15 cellular contexts compared by ENCODE assay signal in genomic region chr7:94452257-94452656, GRCh38. TPM values are rescaled to one million over a fixed set of nuclear protein-coding genes. Genes with fewer than 3 reads are reported as not detected.
DNase-seq lines count a peak whose midpoint lies in the region; ATAC-seq and TF ChIP-seq lines count a peak whose summit lies in the region.
"Had no signal": no experiment of that assay in that cellular context is flagged by ENCODE, and none has a peak within 500 bp of the region (broad histone marks: within the 10 kb centered on the region; RNA-seq: fewer than 3 reads in every experiment).

No MANE protein-coding gene starts in this region.

- no peak for TF ChIP-seq POLR2A in spleen (IDR thresholded peaks at IDR 0.05)

- no peaks in the 10 kb centered on the region for H3K36me3 ChIP-seq in adipocyte (ENCODE audit: control insufficient read depth, insufficient read depth, low read length, severe bottlenecking)
- H3K36me3 ChIP-seq in psoas muscle (ENCODE audit: insufficient read depth in 1 of 2, low read depth in 1 of 2): no peaks in the 10 kb centered on the region
- H3K36me3 ChIP-seq in spleen: no peaks in the 10 kb centered on the region
- H3K36me3 ChIP-seq: brain microvascular endothelial cell, gastroesophageal sphincter had no signal

- H3K4me3 ChIP-seq in adipocyte (ENCODE audit: low read length) (no peak overlapping the region), psoas muscle (no peak overlapping the region), spleen (no peak overlapping the region)
- H3K4me3 ChIP-seq: gastroesophageal sphincter, thoracic aorta had no signal

- peak in 3 of 4 donors; percentile 47 to 79 (median 72) for ATAC-seq in psoas muscle
- ATAC-seq in GM19035 (IDR thresholded peaks at IDR 0.05; ENCODE audit: unreplicated experiment): no peak
- ATAC-seq: gastroesophageal sphincter had no signal

- TF ChIP-seq CTCF in psoas muscle (IDR thresholded peaks at IDR 0.05) (no peak), endothelial cell (IDR thresholded peaks at IDR 0.05; ENCODE audit: unreplicated experiment) (no peak), spleen (IDR thresholded peaks at IDR 0.05 in 8 of 11, conservative IDR thresholded peaks at IDR 0.05 in 3 of 11) (no peak)

- H3K27ac Mint-ChIP-seq in endothelial cell (ENCODE audit: unreplicated experiment): no peak overlapping the region

- intact Hi-C loops in psoas muscle (cut with DNase I): loop anchor here in 1 of 2 donors (5.0 kb wide), 2 partner anchors 55 to 745 kb away; partner anchors contain the start of gene CASD1
- intact Hi-C loops in spleen (cut with DNase I; ENCODE audit: low total_unique reads): loop anchor here (5.0 to 10.0 kb wide), 3 partner anchors 743 to 1025 kb away; no protein-coding TSS in a partner anchor

- H3K27me3 ChIP-seq in adipocyte (replicated peaks; ENCODE audit: control insufficient read depth, insufficient read depth, low read length) (no peaks in the 10 kb centered on the region), psoas muscle (ENCODE audit: insufficient read depth in 3 of 3, low read length in 2 of 3) (no peaks in the 10 kb centered on the region), spleen (replicated peaks in 1 of 7) (no peaks in the 10 kb centered on the region)
- H3K27me3 ChIP-seq: brain microvascular endothelial cell, gastroesophageal sphincter had no signal

- peaks cover 1% of the 10 kb centered on the region for H3K27me3 Mint-ChIP-seq in endothelial cell (ENCODE audit: unreplicated experiment)

- H3K4me1 Mint-ChIP-seq in endothelial cell (ENCODE audit: unreplicated experiment): no peaks in the 10 kb centered on the region
- H3K4me1 Mint-ChIP-seq: neural crest cell had no signal

- H3K4me3 Mint-ChIP-seq in endothelial cell (ENCODE audit: unreplicated experiment): no peak overlapping the region
- H3K4me3 Mint-ChIP-seq: neural crest cell had no signal

- DNase-seq in NCI-H1105 (lab: John Stamatoyannopoulos, UW): peak; percentile 84
- peak; percentile 88 for DNase-seq in NCI-H2196 (lab: John Stamatoyannopoulos, UW; ENCODE audit: unreplicated experiment)
- DNase-seq in adipocyte (ENCODE audit: low read depth): peak; percentile 2
- no peak for DNase-seq in psoas muscle
- DNase-seq in endothelial cell (ENCODE audit: low spot score): no peak
- DNase-seq in spleen: no peak
- DNase-seq: activated CD4-positive, alpha-beta T cell treated with anti-CD3 and anti-CD28 coated beads, Interleukin-2, amount 50 U/mL, for 4 hours; activated effector memory CD4-positive, alpha-beta T cell treated with Interleukin-2 at 50 U/mL for 16 hours; brain microvascular endothelial cell; effector CD8-positive, alpha-beta T cell; small intestine had no signal

- peaks cover 5% of the 10 kb centered on the region for H3K9me3 ChIP-seq in adipocyte (ENCODE audit: control insufficient read depth, low read length)
- H3K9me3 ChIP-seq in psoas muscle: no peaks in the 10 kb centered on the region
- H3K9me3 ChIP-seq in spleen: peaks cover 0 to 7% (median 3%) of the 10 kb centered on the region in 8 donors
- H3K9me3 ChIP-seq: gastroesophageal sphincter, thoracic aorta had no signal

- H3K4me1 ChIP-seq in adipocyte (ENCODE audit: control insufficient read depth, insufficient read depth, low read length): no peaks in the 10 kb centered on the region
- peaks cover 3% of the 10 kb centered on the region for H3K4me1 ChIP-seq in psoas muscle
- peaks cover 0 to 3% (median 0%) of the 10 kb centered on the region in 6 donors for H3K4me1 ChIP-seq in spleen

- H3K9me3 Mint-ChIP-seq in endothelial cell (ENCODE audit: unreplicated experiment): no peaks in the 10 kb centered on the region
- H3K9me3 Mint-ChIP-seq: neural crest cell had no signal

- no peak overlapping the region for H3K9ac ChIP-seq in adipocyte (ENCODE audit: low read length)

- H3K27ac ChIP-seq in psoas muscle: no peak overlapping the region
- no peak overlapping the region for H3K27ac ChIP-seq in spleen
- H3K27ac ChIP-seq: brain microvascular endothelial cell, gastroesophageal sphincter, thoracic aorta had no signal

- no peaks in the 10 kb centered on the region for H3K36me3 Mint-ChIP-seq in endothelial cell (ENCODE audit: low read depth, unreplicated experiment)

- WGBS in psoas muscle, 3 donors: 23 to 31% (median 29%) methylated on average over 4 of the region's 4 CpGs
- 75 to 89% (median 83%) methylated on average over 4 of the region's 4 CpGs for WGBS in spleen, 5 donors

RNA-seq across cellular contexts. Expression of gene CASD1, which starts 57.4 kb away (rescaled TPM):
- total RNA-seq in psoas muscle (10 to 100 TPM; 12.0 to 20.1 (median 14.4) TPM), endothelial cell (ENCODE audit: unreplicated experiment) (28.8 TPM), spleen (10 to 100 TPM; 26.4 to 39.0 (median 33.7) TPM)
- polyA plus RNA-seq in psoas muscle (10 to 100 TPM in 1 of 3 donors, 1 to 10 TPM in 2; 9.2 to 10.8 (median 9.8) TPM), spleen (10 to 100 TPM; 11.3 to 15.7 (median 13.1) TPM)

RNA-seq across cellular contexts. Expression of gene COL1A2, which starts 57.6 kb away (rescaled TPM):
- total RNA-seq in psoas muscle: 10 to 100 TPM; 24.5 to 85.0 (median 36.3) TPM
- polyA plus RNA-seq in psoas muscle: 10 to 100 TPM; 10.8 to 21.0 (median 14.2) TPM
- 169 TPM for total RNA-seq in endothelial cell (ENCODE audit: unreplicated experiment)
- total RNA-seq in spleen: 100 to 1,000 TPM in 6 of 7 donors, 10 to 100 TPM in 1; 72.8 to 228 (median 166) TPM
- polyA plus RNA-seq in spleen: 10 to 100 TPM; 39.7 to 73.0 (median 48.3) TPM

Comparison
In these comparisons a context has a peak if more than half of its experiments do, and no peak if none do; other contexts are left out.
1. DNase-seq: peak in NCI-H1105 (single experiment), NCI-H2196 (single experiment) and adipocyte (single experiment); none in psoas muscle (0 of 2), endothelial cell (single experiment) and spleen (single experiment).